Comparison of ENCODE assay signal across 16 cellular contexts in genomic region chr6:169991913-169992312, GRCh38.
DNase-seq lines count a peak whose midpoint lies in the region; ATAC-seq and TF ChIP-seq lines count a peak whose summit lies in the region.
"Had no signal": no experiment of that assay in that cellular context is flagged by ENCODE, and none has a peak within 500 bp of the region (broad histone marks: within the 10 kb centered on the region; RNA-seq: fewer than 3 reads in every experiment).

No MANE protein-coding gene starts in this region.

- peaks cover 15% of the 10 kb centered on the region for H3K27me3 Mint-ChIP-seq in activated CD8-positive, alpha-beta memory T cell treated with anti-CD3 and anti-CD28 coated beads, Interleukin-2, amount 10 ng/mL, durations not matched to agents 7 days and 5 days

- H3K27ac ChIP-seq in HEK293 (ENCODE audit: extremely low read depth, low read depth, low read length) = no peak overlapping the region
- H3K27ac ChIP-seq: C4-2B, SK-N-MC had no signal

- no peak for ATAC-seq in activated CD8-positive, alpha-beta memory T cell treated with anti-CD3 and anti-CD28 coated beads, Interleukin-2, amount 10 ng/mL, durations not matched to agents 7 days and 5 days
- ATAC-seq in GM18520 (IDR thresholded peaks at IDR 0.05; ENCODE audit: unreplicated experiment) = no peak

- TF ChIP-seq CTCF in HEK293 (tag by site-specific recombination; IDR thresholded peaks at IDR 0.05) = no peak

- POLR2A ChIA-PET in HEK293 (lab: Yijun Ruan, JAX) = no interaction called here

- H3K4me1 ChIP-seq in HEK293 (ENCODE audit: control insufficient read depth, insufficient read depth, low read length) = no peaks in the 10 kb centered on the region

- no peak overlapping the region for H3K4me3 Mint-ChIP-seq in activated CD8-positive, alpha-beta memory T cell treated with anti-CD3 and anti-CD28 coated beads, Interleukin-2, amount 10 ng/mL, durations not matched to agents 7 days and 5 days

- no peaks in the 10 kb centered on the region for H3K9me3 ChIP-seq in HEK293 (ENCODE audit: control insufficient read depth, insufficient read depth, low read depth, low read length)

- H3K9me3 Mint-ChIP-seq in activated CD8-positive, alpha-beta memory T cell treated with anti-CD3 and anti-CD28 coated beads, Interleukin-2, amount 10 ng/mL, durations not matched to agents 7 days and 5 days (ENCODE audit: low read depth) = no peaks in the 10 kb centered on the region

- H3K36me3 ChIP-seq in HEK293 (ENCODE audit: control insufficient read depth in 2 of 2, insufficient read depth in 1 of 2, low read length in 2 of 2) = no peaks in the 10 kb centered on the region

- no peak overlapping the region for H3K27ac Mint-ChIP-seq in activated CD8-positive, alpha-beta memory T cell treated with anti-CD3 and anti-CD28 coated beads, Interleukin-2, amount 10 ng/mL, durations not matched to agents 7 days and 5 days

- CTCF ChIA-PET in activated CD8-positive, alpha-beta memory T cell treated with anti-CD3 and anti-CD28 coated beads, Interleukin-2, amount 10 ng/mL, durations not matched to agents 7 days and 5 days (lab: Charles Lee) = interaction anchor here (0.9 to 1.2 kb wide), 2 partner anchors 42 to 160 kb away, joined by 3 to 5 read pairs; no protein-coding TSS in a partner anchor
- CTCF ChIA-PET in HEK293 (lab: Yijun Ruan, JAX) = no interaction called here

- peak; percentile 14 for DNase-seq in activated CD8-positive, alpha-beta memory T cell treated with anti-CD3 and anti-CD28 coated beads, Interleukin-2, amount 10 ng/mL, durations not matched to agents 7 days and 5 days
- DNase-seq in activated CD8-positive, alpha-beta memory T cell treated with anti-CD3 and anti-CD28 coated beads, Interleukin-2, amount 50 U/mL, for 4 hours = no peak
- DNase-seq in mesenteric fat pad (ENCODE audit: low spot score) (peak; percentile 18), NK-92 (lab: John Stamatoyannopoulos, UW; ENCODE audit: unreplicated experiment) (no peak), MV-4-11 (lab: John Stamatoyannopoulos, UW) (no peak)
- DNase-seq in stimulated activated CD8-positive, alpha-beta memory T cell treated with anti-CD3 and anti-CD28 coated beads, Interleukin-4, amount 100 ng/mL, for 48 hours = peak; percentile 18
- DNase-seq: DMS79 treated with DMSO at 0.1 percent for 48 hours, MM.1S, NCI-H1105 treated with DMSO at 0.1 percent for 48 hours, NCI-H187, NCI-H446, NCI-H748 treated with DMSO at 0.1 percent for 48 hours had no signal

- no peak overlapping the region for H3K4me3 ChIP-seq in HEK293 (ENCODE audit: low read depth, low read length)
- H3K4me3 ChIP-seq: SK-N-MC had no signal

- H3K4me1 Mint-ChIP-seq in activated CD8-positive, alpha-beta memory T cell treated with anti-CD3 and anti-CD28 coated beads, Interleukin-2, amount 10 ng/mL, durations not matched to agents 7 days and 5 days = peaks cover 18% of the 10 kb centered on the region

- no peaks in the 10 kb centered on the region for H3K36me3 Mint-ChIP-seq in activated CD8-positive, alpha-beta memory T cell treated with anti-CD3 and anti-CD28 coated beads, Interleukin-2, amount 10 ng/mL, durations not matched to agents 7 days and 5 days

TF ChIP-seq in HEK293, 187 proteins besides CTCF, POLR2A, EP300 and RAD21:
- peak; percentile 80 for TF ChIP-seq ZNF10 (tag by site-specific recombination; IDR thresholded peaks at IDR 0.05)
- TF ChIP-seq ZNF366 (tag by site-specific recombination; conservative IDR thresholded peaks at IDR 0.05) = no peak
- no peak for TF ChIP-seq SP3 (tag by site-specific recombination; IDR thresholded peaks at IDR 0.05)

Comparison
In these comparisons a context has a peak if more than half of its experiments do, and no peak if none do; other contexts are left out.
1. DNase-seq: peak in activated CD8-positive, alpha-beta memory T cell treated with anti-CD3 and anti-CD28 coated beads, Interleukin-2, amount 10 ng/mL, durations not matched to agents 7 days and 5 days (single experiment), mesenteric fat pad (single experiment) and stimulated activated CD8-positive, alpha-beta memory T cell treated with anti-CD3 and anti-CD28 coated beads, Interleukin-4, amount 100 ng/mL, for 48 hours (single experiment); none in activated CD8-positive, alpha-beta memory T cell treated with anti-CD3 and anti-CD28 coated beads, Interleukin-2, amount 50 U/mL, for 4 hours (single experiment), NK-92 (single experiment) and MV-4-11 (single experiment).